In genomic region chr6:39941820-39942219, GRCh38 we compare ENCODE assay signal across 28 cellular contexts. TPM values are rescaled to one million over a fixed set of nuclear protein-coding genes. Genes with fewer than 3 reads are reported as not detected.
"Had no signal": no experiment of that assay in that cellular context is flagged by ENCODE, and none has a peak within 500 bp of the region (broad histone marks: within the 10 kb centered on the region; RNA-seq: fewer than 3 reads in every experiment).

No MANE protein-coding gene starts in this region.

- DNase-seq: activated CD4-positive, alpha-beta memory T cell treated with anti-CD3 and anti-CD28 coated beads for 36 hours; activated CD4-positive, alpha-beta T cell treated with anti-CD3 and anti-CD28 coated beads for 36 hours; activated CD4-positive, alpha-beta T cell treated with anti-CD3 and anti-CD28 coated beads, Interleukin-2, amount 10 ng/mL, durations not matched to agents 24 days and 14 days; activated CD4-positive, CD25-positive, alpha-beta regulatory T cell; activated CD4-positive, CD25-positive, alpha-beta regulatory T cell treated with anti-CD3 and anti-CD28 coated beads, Interleukin-2, amount 50 U/mL, for 72 hours; activated CD8-positive, alpha-beta memory T cell treated with anti-CD3 and anti-CD28 coated beads, Interleukin-2, amount 10 ng/mL, durations not matched to agents 7 days and 5 days; activated CD8-positive, alpha-beta memory T cell treated with anti-CD3 and anti-CD28 coated beads, Interleukin-2, amount 50 U/mL, for 4 hours; activated CD8-positive, alpha-beta T cell treated with anti-CD3 and anti-CD28 coated beads, Interleukin-2, amount 10 ng/mL, durations not matched to agents 7 days and 5 days; activated effector memory CD4-positive, alpha-beta T cell treated with anti-CD3 and anti-CD28 coated beads, Interleukin-2, amount 50 U/mL, for 16 hours; activated naive CD4-positive, alpha-beta T cell treated with anti-CD3 and anti-CD28 coated beads for 36 hours; activated naive CD8-positive, alpha-beta T cell treated with anti-CD3 and anti-CD28 coated beads for 36 hours; activated naive CD8-positive, alpha-beta T cell treated with anti-CD3 and anti-CD28 coated beads, Interleukin-2, amount 50 U/mL, for 24 hours; activated T-cell treated with anti-CD3 and anti-CD28 coated beads, Interleukin-2, amount 50 U/mL, for 1 hour; activated T-cell treated with anti-CD3 and anti-CD28 coated beads, Interleukin-2, amount 50 U/mL, for 48 hours; adrenal gland; amygdala; aorta; body of pancreas; caudate nucleus; dorsolateral prefrontal cortex; effector CD4-positive, alpha-beta T cell; effector memory CD8-positive, alpha-beta T cell; erythroblast; esophagus squamous epithelium; foreskin melanocyte; heart right ventricle; T-helper 2 cell had no signal

- H3K4me3 ChIP-seq: adrenal gland, body of pancreas, dorsolateral prefrontal cortex, esophagus squamous epithelium, gastroesophageal sphincter, heart right ventricle had no signal

- H3K27me3 ChIP-seq: adrenal gland, body of pancreas, dorsolateral prefrontal cortex, esophagus squamous epithelium, gastroesophageal sphincter, heart right ventricle had no signal

- H3K27ac ChIP-seq: dorsolateral prefrontal cortex, esophagus squamous epithelium, gastroesophageal sphincter had no signal

- H3K9me3 ChIP-seq: adrenal gland, body of pancreas, esophagus squamous epithelium, gastroesophageal sphincter, heart right ventricle had no signal

- H3K4me1 ChIP-seq: gastroesophageal sphincter had no signal

- ATAC-seq: activated CD4-positive, alpha-beta T cell treated with anti-CD3 and anti-CD28 coated beads for 36 hours; activated CD8-positive, alpha-beta memory T cell treated with anti-CD3 and anti-CD28 coated beads, Interleukin-2, amount 10 ng/mL, durations not matched to agents 7 days and 5 days; activated CD8-positive, alpha-beta T cell treated with anti-CD3 and anti-CD28 coated beads, Interleukin-2, amount 10 ng/mL, durations not matched to agents 7 days and 5 days; activated naive CD8-positive, alpha-beta T cell treated with anti-CD3 and anti-CD28 coated beads, Interleukin-2, amount 50 U/mL, for 24 hours; body of pancreas; effector memory CD8-positive, alpha-beta T cell; gastroesophageal sphincter; heart right ventricle had no signal

- H3K36me3 ChIP-seq: adrenal gland, esophagus squamous epithelium, gastroesophageal sphincter, heart right ventricle had no signal

RNA-seq across cellular contexts. Expression of gene MOCS1, which starts 7.6 kb away (rescaled TPM):
- total RNA-seq: activated CD8-positive, alpha-beta T cell treated with anti-CD3 and anti-CD28 coated beads, Interleukin-2, amount 10 ng/mL, durations not matched to agents 7 days and 5 days had no signal
